Comparison of ENCODE assay signal across 1 cellular context in the genomic region with DNA sequence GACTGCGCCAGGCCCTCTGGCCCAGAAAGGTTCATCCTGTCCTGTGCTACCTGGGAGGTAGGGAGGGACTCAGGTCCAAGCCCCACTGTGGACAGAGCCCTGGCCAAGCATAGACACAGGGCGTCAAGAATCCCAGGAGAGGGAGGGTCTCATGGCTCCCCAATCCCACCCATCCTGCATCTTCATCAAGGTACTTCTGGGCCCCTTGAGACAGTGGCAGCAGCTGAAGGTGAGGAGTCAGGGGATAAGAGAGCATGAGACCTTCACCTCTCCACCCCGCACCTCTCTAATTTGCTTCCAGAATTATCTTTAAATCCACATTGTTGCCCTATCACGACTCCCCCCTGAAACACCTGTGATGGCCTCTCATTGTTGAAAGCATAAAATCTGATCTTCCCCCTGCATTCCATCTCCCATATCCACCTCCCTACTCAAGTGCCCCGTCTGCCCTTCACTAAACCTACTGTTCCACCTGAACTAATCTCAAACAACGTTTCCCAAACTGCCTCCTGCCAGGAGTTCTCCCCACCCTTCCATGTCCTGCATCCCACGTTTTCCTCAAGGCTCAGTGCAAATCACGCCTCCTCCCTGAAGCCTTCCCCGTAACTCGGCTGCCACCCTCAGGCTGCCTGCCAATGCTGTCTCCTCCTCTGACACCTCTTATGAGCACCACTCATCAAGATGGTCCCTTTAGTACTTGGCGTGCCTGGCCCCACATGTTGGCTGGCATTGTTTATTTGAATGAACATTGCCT.
TF ChIP-seq lines count a peak whose summit lies in the region.

No MANE protein-coding gene starts in this region.

TF ChIP-seq in HepG2, 621 proteins besides CTCF, POLR2A, EP300 and RAD21 (continues in another document):
- TF ChIP-seq, protein P1, sequence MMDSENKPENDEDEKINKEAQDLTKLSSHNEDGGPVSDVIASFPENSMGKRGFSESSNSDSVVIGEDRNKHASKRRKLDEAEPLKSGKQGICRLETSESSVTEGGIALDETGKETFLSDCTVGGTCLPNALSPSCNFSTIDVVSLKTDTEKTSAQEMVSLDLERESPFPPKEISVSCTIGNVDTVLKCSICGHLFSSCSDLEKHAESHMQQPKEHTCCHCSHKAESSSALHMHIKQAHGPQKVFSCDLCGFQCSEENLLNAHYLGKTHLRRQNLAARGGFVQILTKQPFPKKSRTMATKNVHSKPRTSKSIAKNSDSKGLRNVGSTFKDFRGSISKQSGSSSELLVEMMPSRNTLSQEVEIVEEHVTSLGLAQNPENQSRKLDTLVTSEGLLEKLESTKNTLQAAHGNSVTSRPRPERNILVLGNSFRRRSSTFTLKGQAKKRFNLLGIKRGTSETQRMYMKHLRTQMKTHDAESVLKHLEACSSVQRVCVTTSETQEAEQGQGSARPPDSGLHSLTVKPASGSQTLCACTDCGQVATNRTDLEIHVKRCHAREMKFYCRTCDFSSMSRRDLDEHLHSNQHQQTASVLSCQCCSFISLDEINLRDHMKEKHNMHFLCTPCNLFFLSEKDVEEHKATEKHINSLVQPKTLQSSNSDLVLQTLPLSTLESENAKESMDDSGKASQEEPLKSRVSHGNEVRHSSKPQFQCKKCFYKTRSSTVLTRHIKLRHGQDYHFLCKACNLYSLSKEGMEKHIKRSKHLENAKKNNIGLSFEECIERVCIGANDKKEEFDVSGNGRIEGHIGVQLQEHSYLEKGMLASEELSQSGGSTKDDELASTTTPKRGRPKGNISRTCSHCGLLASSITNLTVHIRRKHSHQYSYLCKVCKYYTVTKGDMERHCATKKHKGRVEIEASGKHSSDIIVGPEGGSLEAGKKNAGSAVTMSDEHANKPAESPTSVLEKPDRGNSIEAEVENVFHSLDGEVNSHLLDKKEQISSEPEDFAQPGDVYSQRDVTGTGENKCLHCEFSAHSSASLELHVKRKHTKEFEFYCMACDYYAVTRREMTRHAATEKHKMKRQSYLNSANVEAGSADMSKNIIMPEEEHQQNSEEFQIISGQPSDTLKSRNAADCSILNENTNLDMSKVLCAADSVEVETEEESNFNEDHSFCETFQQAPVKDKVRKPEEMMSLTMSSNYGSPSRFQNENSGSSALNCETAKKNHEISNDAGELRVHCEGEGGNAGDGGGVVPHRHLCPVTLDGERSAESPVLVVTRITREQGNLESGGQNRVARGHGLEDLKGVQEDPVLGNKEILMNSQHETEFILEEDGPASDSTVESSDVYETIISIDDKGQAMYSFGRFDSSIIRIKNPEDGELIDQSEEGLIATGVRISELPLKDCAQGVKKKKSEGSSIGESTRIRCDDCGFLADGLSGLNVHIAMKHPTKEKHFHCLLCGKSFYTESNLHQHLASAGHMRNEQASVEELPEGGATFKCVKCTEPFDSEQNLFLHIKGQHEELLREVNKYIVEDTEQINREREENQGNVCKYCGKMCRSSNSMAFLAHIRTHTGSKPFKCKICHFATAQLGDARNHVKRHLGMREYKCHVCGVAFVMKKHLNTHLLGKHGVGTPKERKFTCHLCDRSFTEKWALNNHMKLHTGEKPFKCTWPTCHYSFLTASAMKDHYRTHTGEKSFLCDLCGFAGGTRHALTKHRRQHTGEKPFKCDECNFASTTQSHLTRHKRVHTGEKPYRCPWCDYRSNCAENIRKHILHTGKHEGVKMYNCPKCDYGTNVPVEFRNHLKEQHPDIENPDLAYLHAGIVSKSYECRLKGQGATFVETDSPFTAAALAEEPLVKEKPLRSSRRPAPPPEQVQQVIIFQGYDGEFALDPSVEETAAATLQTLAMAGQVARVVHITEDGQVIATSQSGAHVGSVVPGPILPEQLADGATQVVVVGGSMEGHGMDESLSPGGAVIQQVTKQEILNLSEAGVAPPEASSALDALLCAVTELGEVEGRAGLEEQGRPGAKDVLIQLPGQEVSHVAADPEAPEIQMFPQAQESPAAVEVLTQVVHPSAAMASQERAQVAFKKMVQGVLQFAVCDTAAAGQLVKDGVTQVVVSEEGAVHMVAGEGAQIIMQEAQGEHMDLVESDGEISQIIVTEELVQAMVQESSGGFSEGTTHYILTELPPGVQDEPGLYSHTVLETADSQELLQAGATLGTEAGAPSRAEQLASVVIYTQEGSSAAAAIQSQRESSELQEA (CRISPR knock-in tag; IDR thresholded peaks at IDR 0.05; ENCODE audit: not compliant biosample characterization), result no peak
- peak; percentile 50 for TF ChIP-seq XRCC5 (optimal IDR thresholded peaks at IDR 0.05; ENCODE audit: low read length)
- TF ChIP-seq NCOR1 (IDR thresholded peaks at IDR 0.05; ENCODE audit: borderline replicate concordance, low read length), result no peak
- TF ChIP-seq PITX1 (CRISPR knock-in tag; IDR thresholded peaks at IDR 0.05), result peak; percentile 45; the same call in 1 of the 2 replicates
- no peak for TF ChIP-seq BHLHE40 (IDR thresholded peaks at IDR 0.05; ENCODE audit: low read length)
- TF ChIP-seq SIX1 (CRISPR knock-in tag; IDR thresholded peaks at IDR 0.05; ENCODE audit: borderline replicate concordance), result no peak
- TF ChIP-seq ZNF570 (CRISPR knock-in tag; IDR thresholded peaks at IDR 0.05; ENCODE audit: borderline replicate concordance), result no peak
- TF ChIP-seq BCL6 (CRISPR knock-in tag; IDR thresholded peaks at IDR 0.05), result no peak
- TF ChIP-seq, protein P2, sequence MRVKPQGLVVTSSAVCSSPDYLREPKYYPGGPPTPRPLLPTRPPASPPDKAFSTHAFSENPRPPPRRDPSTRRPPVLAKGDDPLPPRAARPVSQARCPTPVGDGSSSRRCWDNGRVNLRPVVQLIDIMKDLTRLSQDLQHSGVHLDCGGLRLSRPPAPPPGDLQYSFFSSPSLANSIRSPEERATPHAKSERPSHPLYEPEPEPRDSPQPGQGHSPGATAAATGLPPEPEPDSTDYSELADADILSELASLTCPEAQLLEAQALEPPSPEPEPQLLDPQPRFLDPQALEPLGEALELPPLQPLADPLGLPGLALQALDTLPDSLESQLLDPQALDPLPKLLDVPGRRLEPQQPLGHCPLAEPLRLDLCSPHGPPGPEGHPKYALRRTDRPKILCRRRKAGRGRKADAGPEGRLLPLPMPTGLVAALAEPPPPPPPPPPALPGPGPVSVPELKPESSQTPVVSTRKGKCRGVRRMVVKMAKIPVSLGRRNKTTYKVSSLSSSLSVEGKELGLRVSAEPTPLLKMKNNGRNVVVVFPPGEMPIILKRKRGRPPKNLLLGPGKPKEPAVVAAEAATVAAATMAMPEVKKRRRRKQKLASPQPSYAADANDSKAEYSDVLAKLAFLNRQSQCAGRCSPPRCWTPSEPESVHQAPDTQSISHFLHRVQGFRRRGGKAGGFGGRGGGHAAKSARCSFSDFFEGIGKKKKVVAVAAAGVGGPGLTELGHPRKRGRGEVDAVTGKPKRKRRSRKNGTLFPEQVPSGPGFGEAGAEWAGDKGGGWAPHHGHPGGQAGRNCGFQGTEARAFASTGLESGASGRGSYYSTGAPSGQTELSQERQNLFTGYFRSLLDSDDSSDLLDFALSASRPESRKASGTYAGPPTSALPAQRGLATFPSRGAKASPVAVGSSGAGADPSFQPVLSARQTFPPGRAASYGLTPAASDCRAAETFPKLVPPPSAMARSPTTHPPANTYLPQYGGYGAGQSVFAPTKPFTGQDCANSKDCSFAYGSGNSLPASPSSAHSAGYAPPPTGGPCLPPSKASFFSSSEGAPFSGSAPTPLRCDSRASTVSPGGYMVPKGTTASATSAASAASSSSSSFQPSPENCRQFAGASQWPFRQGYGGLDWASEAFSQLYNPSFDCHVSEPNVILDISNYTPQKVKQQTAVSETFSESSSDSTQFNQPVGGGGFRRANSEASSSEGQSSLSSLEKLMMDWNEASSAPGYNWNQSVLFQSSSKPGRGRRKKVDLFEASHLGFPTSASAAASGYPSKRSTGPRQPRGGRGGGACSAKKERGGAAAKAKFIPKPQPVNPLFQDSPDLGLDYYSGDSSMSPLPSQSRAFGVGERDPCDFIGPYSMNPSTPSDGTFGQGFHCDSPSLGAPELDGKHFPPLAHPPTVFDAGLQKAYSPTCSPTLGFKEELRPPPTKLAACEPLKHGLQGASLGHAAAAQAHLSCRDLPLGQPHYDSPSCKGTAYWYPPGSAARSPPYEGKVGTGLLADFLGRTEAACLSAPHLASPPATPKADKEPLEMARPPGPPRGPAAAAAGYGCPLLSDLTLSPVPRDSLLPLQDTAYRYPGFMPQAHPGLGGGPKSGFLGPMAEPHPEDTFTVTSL (CRISPR knock-in tag; IDR thresholded peaks at IDR 0.05; ENCODE audit: borderline replicate concordance), result no peak
- TF ChIP-seq ZNF558 (CRISPR knock-in tag; IDR thresholded peaks at IDR 0.05; ENCODE audit: borderline replicate concordance), result no peak
- peak; percentile 23; the same call in 1 of the 2 replicates for TF ChIP-seq ZFX (CRISPR knock-in tag; IDR thresholded peaks at IDR 0.05; ENCODE audit: low read depth)
- TF ChIP-seq ZNF552 (CRISPR knock-in tag; IDR thresholded peaks at IDR 0.05; ENCODE audit: borderline replicate concordance), result no peak
- 0 out of 3 replicates have a peak, but pooled peaks have one; percentile 27 for TF ChIP-seq MXI1 (IDR thresholded peaks at IDR 0.05; ENCODE audit: borderline replicate concordance, low read depth, low read length)
- no peak for TF ChIP-seq CCAR2 (optimal IDR thresholded peaks at IDR 0.05; ENCODE audit: low read depth, low read length)
- no peak for TF ChIP-seq ATAD3A (CRISPR knock-in tag; IDR thresholded peaks at IDR 0.05)
- TF ChIP-seq ZNF142 (CRISPR knock-in tag; IDR thresholded peaks at IDR 0.05), result no peak
- TF ChIP-seq ZNF572 (CRISPR knock-in tag; IDR thresholded peaks at IDR 0.05), result peak; percentile 25; the same call in 1 of the 2 replicates
- no peak for TF ChIP-seq ZNF589 (CRISPR knock-in tag; conservative IDR thresholded peaks at IDR 0.05)
- no peak for TF ChIP-seq ZNF672 (CRISPR knock-in tag; IDR thresholded peaks at IDR 0.05)
- TF ChIP-seq FIP1L1 (IDR thresholded peaks at IDR 0.05; ENCODE audit: borderline replicate concordance, insufficient read depth, low read depth, low read length), result no peak
- no peak for TF ChIP-seq ZNF766 (CRISPR knock-in tag; IDR thresholded peaks at IDR 0.05; ENCODE audit: borderline replicate concordance)
- no peak for TF ChIP-seq ZNF446 (CRISPR knock-in tag; IDR thresholded peaks at IDR 0.05)
- TF ChIP-seq TAF1 (CRISPR knock-in tag; IDR thresholded peaks at IDR 0.05), result no peak
- TF ChIP-seq HOXD1 (CRISPR knock-in tag; IDR thresholded peaks at IDR 0.05), result no peak
- no peak for TF ChIP-seq DDIT3 (CRISPR knock-in tag; IDR thresholded peaks at IDR 0.05)
- 0 out of 2 replicates have a peak, but pooled peaks have one; percentile 12 for TF ChIP-seq FOXA3 (CRISPR knock-in tag; IDR thresholded peaks at IDR 0.05)
- no peak for TF ChIP-seq ZNF775 (CRISPR knock-in tag; IDR thresholded peaks at IDR 0.05; ENCODE audit: borderline replicate concordance)
- no peak for TF ChIP-seq ISL2 (CRISPR knock-in tag; IDR thresholded peaks at IDR 0.05)
